19 cellular contexts compared by ENCODE assay signal in genomic region chrX:10237255-10237654, GRCh38.
DNase-seq lines count a peak whose midpoint lies in the region; ATAC-seq, FAIRE-seq and TF ChIP-seq lines count a peak whose summit lies in the region.
"Had no signal": no experiment of that assay in that cellular context is flagged by ENCODE, and none has a peak within 500 bp of the region (broad histone marks: within the 10 kb centered on the region; RNA-seq: fewer than 3 reads in every experiment).

No MANE protein-coding gene starts in this region.

- no peaks in the 10 kb centered on the region for H3K36me3 ChIP-seq in BLaER1 treated with 17β-estradiol and CSF1 and Interleukin-3, amounts not matched to agents 10 nM and 100 nM
- no peaks in the 10 kb centered on the region for H3K36me3 ChIP-seq in muscle layer of colon (ENCODE audit: insufficient read depth, low read length)
- H3K36me3 ChIP-seq in rectal smooth muscle tissue (ENCODE audit: control insufficient read depth, insufficient read depth, low read length) = no peaks in the 10 kb centered on the region
- H3K36me3 ChIP-seq: BE2C had no signal

- FAIRE-seq in D721Med (lab: Jason Lieb, UNC) = no peak
- FAIRE-seq: A204.1, G401.6 had no signal

- no peak overlapping the region for H3K9ac ChIP-seq in BLaER1 treated with 17β-estradiol and CSF1 and Interleukin-3, amounts not matched to agents 10 nM and 100 nM
- H3K9ac ChIP-seq in muscle layer of colon (ENCODE audit: low read length) (no peak overlapping the region), rectal smooth muscle tissue (ENCODE audit: low read length) (no peak overlapping the region)

- TF ChIP-seq CTCF in D721Med (IDR thresholded peaks at IDR 0.05; ENCODE audit: insufficient read depth, missing control alignments) = no peak

- H3K27ac ChIP-seq in BLaER1 treated with 17β-estradiol and CSF1 and Interleukin-3, amounts not matched to agents 10 nM and 100 nM = no peak overlapping the region
- H3K27ac ChIP-seq in muscle layer of colon (ENCODE audit: low read depth, low read length) = peak overlapping the region; percentile 3
- peak overlapping the region; percentile 72 for H3K27ac ChIP-seq in rectal smooth muscle tissue (ENCODE audit: low read depth, low read length)

- peaks cover 12 to 57% (median 40%) of the 10 kb centered on the region in 11 experiments; a peak in 19 of 22 replicates for H3K27me3 ChIP-seq in BLaER1 treated with 17β-estradiol and CSF1 and Interleukin-3, amounts not matched to agents 10 nM and 100 nM
- H3K27me3 ChIP-seq in muscle layer of colon (ENCODE audit: control insufficient read depth in 1 of 2, insufficient read depth in 2 of 2, low read length in 2 of 2) = no peaks in the 10 kb centered on the region
- no peaks in the 10 kb centered on the region for H3K27me3 ChIP-seq in rectal smooth muscle tissue (ENCODE audit: control insufficient read depth, insufficient read depth, low read length)
- H3K27me3 ChIP-seq: BE2C had no signal

- no peak overlapping the region for H3K4me3 ChIP-seq in BLaER1 treated with 17β-estradiol and CSF1 and Interleukin-3, amounts not matched to agents 10 nM and 100 nM
- H3K4me3 ChIP-seq in muscle layer of colon (ENCODE audit: low read depth in 1 of 2, low read length in 2 of 2) (no peak overlapping the region), rectal smooth muscle tissue (ENCODE audit: low read length) (no peak overlapping the region)

- ATAC-seq in left colon = no peak
- ATAC-seq in GM18909 (IDR thresholded peaks at IDR 0.05; ENCODE audit: poor library complexity, unreplicated experiment) = no peak

- peaks cover 0 to 8% (median 0%) of the 10 kb centered on the region in 11 experiments; a peak in 2 of 22 replicates for H3K9me3 ChIP-seq in BLaER1 treated with 17β-estradiol and CSF1 and Interleukin-3, amounts not matched to agents 10 nM and 100 nM (replicated peaks in 1 of 11)
- H3K9me3 ChIP-seq in muscle layer of colon (ENCODE audit: low read length) = no peaks in the 10 kb centered on the region
- H3K9me3 ChIP-seq: BE2C had no signal

- peaks cover 18 to 60% (median 48%) of the 10 kb centered on the region in 10 experiments for H3K4me1 ChIP-seq in BLaER1 treated with 17β-estradiol and CSF1 and Interleukin-3, amounts not matched to agents 10 nM and 100 nM
- H3K4me1 ChIP-seq in muscle layer of colon (ENCODE audit: insufficient read depth, low read length) (peaks cover 23% of the 10 kb centered on the region), rectal smooth muscle tissue (ENCODE audit: control insufficient read depth, insufficient read depth, low read length) (peaks cover 7% of the 10 kb centered on the region)

- H3K4me2 ChIP-seq in BLaER1 treated with 17β-estradiol and CSF1 and Interleukin-3, amounts not matched to agents 10 nM and 100 nM = peak overlapping the region in 7 of 11 experiments; percentile 60 to 75 (median 68); a peak in 7 of 22 replicates

- DNase-seq in D721Med (ENCODE audit: insufficient read length, low spot score) (no peak), left colon (no peak)
- DNase-seq in activated T-cell treated with anti-CD3 and anti-CD28 coated beads, Interleukin-2, amount 50 U/mL, for 1 hour = no peak
- DNase-seq: 8988T; ACHN; BE2C; C1 segment of cervical spinal cord; CD4-positive, alpha-beta memory T cell; CD4-positive, CD25-positive, alpha-beta regulatory T cell; CD8-positive, alpha-beta memory T cell; COR-L47; DMS79 treated with DMSO at 0.1 percent for 48 hours; GF-D8 had no signal

- H4K20me1 ChIP-seq in BLaER1 treated with 17β-estradiol and CSF1 and Interleukin-3, amounts not matched to agents 10 nM and 100 nM = no peaks in the 10 kb centered on the region

- intact Hi-C loops in left colon (cut with DNase I, micrococcal nuclease) = no loop called here

Comparison
In these comparisons a context has a peak if more than half of its experiments do, and no peak if none do; other contexts are left out.
1. H3K27ac ChIP-seq: peak in muscle layer of colon (single experiment) and rectal smooth muscle tissue (single experiment); none in BLaER1 treated with 17β-estradiol and CSF1 and Interleukin-3, amounts not matched to agents 10 nM and 100 nM (0 of 11).